Comparison of ENCODE assay signal across 21 cellular contexts in the genomic region with DNA sequence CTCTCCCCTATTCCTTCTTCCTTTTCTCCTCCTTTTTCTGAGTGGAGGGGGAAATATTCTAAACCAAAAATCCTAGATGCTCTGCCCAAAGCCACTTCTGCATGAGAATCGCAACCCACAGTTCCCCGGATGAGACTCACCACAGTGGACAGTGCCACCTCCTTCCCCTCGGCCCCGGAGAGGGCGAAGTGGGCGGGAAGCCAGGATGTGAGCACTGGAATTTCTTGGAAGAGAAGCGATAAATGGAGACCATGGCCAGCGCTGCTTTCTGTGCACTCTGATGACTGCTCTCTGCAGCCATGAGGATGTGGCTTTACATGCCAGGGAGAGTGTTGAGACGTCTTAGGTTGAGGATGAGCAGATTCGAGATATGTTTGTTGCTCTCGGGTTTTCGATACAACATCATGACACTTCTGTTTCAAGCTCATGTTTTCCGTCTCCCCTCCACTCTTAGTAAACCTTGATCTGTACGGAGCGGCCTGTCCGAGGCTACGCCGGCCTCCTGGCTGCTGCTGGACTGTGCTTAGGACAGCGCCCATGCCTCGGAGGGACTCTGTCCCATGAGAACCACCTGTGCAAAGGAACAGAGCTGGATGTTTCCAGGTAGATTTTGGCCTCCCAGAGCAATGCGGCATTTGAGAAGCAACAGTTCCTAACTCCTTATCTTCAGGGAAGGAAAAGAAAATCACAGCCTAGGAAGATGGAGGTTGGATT.
DNase-seq lines count a peak whose midpoint lies in the region; ATAC-seq, FAIRE-seq and TF ChIP-seq lines count a peak whose summit lies in the region.
"Had no signal": no experiment of that assay in that cellular context is flagged by ENCODE, and none has a peak within 500 bp of the region (broad histone marks: within the 10 kb centered on the region; RNA-seq: fewer than 3 reads in every experiment).

No MANE protein-coding gene starts in this region.

- 83% methylated on average over 21 of the region's 21 CpGs; no CpG with 5 or more reads in 1 of the 2 experiments for WGBS in H1 (ENCODE audit: extremely low coverage in 1 of 2, insufficient coverage in 1 of 2, insufficient read length in 1 of 2, insufficient replicate concordance in 2 of 2, low coverage in 1 of 2, low lambda C conversion rate in 2 of 2, missing lambda C conversion rate in 1 of 2), 2 experiments
- no CpG with 5 or more reads among the region's 21 CpGs for whole genome bisulfite sequencing in neuronal stem cell (ENCODE audit: extremely low coverage in 2 of 2, insufficient read length in 2 of 2, insufficient replicate concordance in 1 of 2), 2 donors

- CTCF ChIA-PET in H1 (lab: Charles Lee; ENCODE audit: partially characterized antibody): no interaction called here

- no peak for TF ChIP-seq RAD21 in H1 (IDR thresholded peaks at IDR 0.05 in 1 of 2, conservative IDR thresholded peaks at IDR 0.05 in 1 of 2; ENCODE audit: low read depth in 2 of 2, low read length in 2 of 2)

- H2AK5ac ChIP-seq in H1 (ENCODE audit: low read depth, low read length) (peak overlapping the region; percentile 48; the same call in 1 of the 2 replicates), neuronal stem cell (ENCODE audit: low read depth, low read length) (no peak overlapping the region)

- H3K23ac ChIP-seq in H1 (ENCODE audit: insufficient read length) (no peak overlapping the region), neuronal stem cell (ENCODE audit: low read depth, low read length, poor library complexity) (no peak overlapping the region)

- H3K4ac ChIP-seq in H1 (replicated peaks; ENCODE audit: insufficient read length, low read depth, low read length) (no peak overlapping the region), neuronal stem cell (ENCODE audit: low read length) (no peak overlapping the region)

- H4K8ac ChIP-seq in H1 (ENCODE audit: extremely low read depth, insufficient read depth, low read length): no peak overlapping the region
- H4K8ac ChIP-seq in neuronal stem cell (ENCODE audit: low read depth, low read length): no peak overlapping the region

- H3K79me1 ChIP-seq in H1 (ENCODE audit: low read depth, low read length): no peaks in the 10 kb centered on the region
- H3K79me1 ChIP-seq in neuronal stem cell (ENCODE audit: low read depth, low read length): peaks cover 2% of the 10 kb centered on the region

- H3K27me3 ChIP-seq in right atrium auricular region (no peaks in the 10 kb centered on the region), H1 (replicated peaks in 1 of 4; ENCODE audit: control insufficient read depth in 3 of 4, extremely low read depth in 1 of 4, insufficient read depth in 3 of 4, low read length in 3 of 4) (no peaks in the 10 kb centered on the region), neuronal stem cell (ENCODE audit: control insufficient read depth in 3 of 3, insufficient read depth in 3 of 3, low read depth in 1 of 3, low read length in 3 of 3) (no peaks in the 10 kb centered on the region)

- H3K14ac ChIP-seq in H1 (ENCODE audit: insufficient read length) (no peak overlapping the region), neuronal stem cell (ENCODE audit: low read length) (no peak overlapping the region)

- H3K9me3 Mint-ChIP-seq in osteocyte (ENCODE audit: unreplicated experiment): no peaks in the 10 kb centered on the region
- H3K9me3 Mint-ChIP-seq: IgD-negative memory B cell had no signal

- POLR2A ChIA-PET in H1 (lab: Charles Lee; ENCODE audit: partially characterized antibody): no interaction called here

- no peak overlapping the region for H3K27ac ChIP-seq in right atrium auricular region
- H3K27ac ChIP-seq in H1 (ENCODE audit: low read depth, low read length): no peak overlapping the region
- no peak overlapping the region for H3K27ac ChIP-seq in neuronal stem cell (replicated peaks; ENCODE audit: low read length)
- H3K27ac ChIP-seq: HL-60 had no signal

- no peaks in the 10 kb centered on the region for H3K36me3 Mint-ChIP-seq in osteocyte (ENCODE audit: unreplicated experiment)
- H3K36me3 Mint-ChIP-seq: IgD-negative memory B cell had no signal

- H3K4me3 ChIP-seq in right atrium auricular region: no peak overlapping the region
- H3K4me3 ChIP-seq in H1 (ENCODE audit: extremely low read depth in 1 of 4, insufficient read depth in 2 of 4, low read depth in 3 of 4, low read length in 4 of 4): no peak overlapping the region
- no peak overlapping the region for H3K4me3 ChIP-seq in neuronal stem cell (ENCODE audit: low read length in 2 of 2)

- H3K36me3 ChIP-seq in right atrium auricular region: no peaks in the 10 kb centered on the region
- H3K36me3 ChIP-seq in H1 (ENCODE audit: control insufficient read depth in 2 of 4, insufficient read depth in 4 of 4, low read length in 3 of 4): no peaks in the 10 kb centered on the region
- H3K36me3 ChIP-seq in neuronal stem cell (replicated peaks in 1 of 2; ENCODE audit: control insufficient read depth in 2 of 2, insufficient read depth in 2 of 2, low read length in 2 of 2): no peaks in the 10 kb centered on the region

- H3K4me2 ChIP-seq in H1 (ENCODE audit: insufficient read depth in 1 of 2, low read depth in 2 of 2, low read length in 2 of 2) (no peak overlapping the region), neuronal stem cell (ENCODE audit: insufficient read depth, low read length, poor library complexity, severe bottlenecking) (no peak overlapping the region)

- H3K27me3 Mint-ChIP-seq in osteocyte (ENCODE audit: unreplicated experiment): no peaks in the 10 kb centered on the region
- H3K27me3 Mint-ChIP-seq: B cell, IgD-negative memory B cell had no signal

- no peak overlapping the region for H2AFZ ChIP-seq in H1 (ENCODE audit: low read length)
- H2AFZ ChIP-seq in neuronal stem cell (ENCODE audit: low read length): no peak overlapping the region

- ATAC-seq in left ventricle myocardium superior (no peak), GM19467 (IDR thresholded peaks at IDR 0.05; ENCODE audit: unreplicated experiment) (no peak)

- H3K27ac Mint-ChIP-seq in osteocyte (ENCODE audit: unreplicated experiment): no peak overlapping the region
- H3K27ac Mint-ChIP-seq: B cell, IgD-negative memory B cell had no signal

- H4K5ac ChIP-seq in H1 (ENCODE audit: insufficient read length, low read depth, low read length): no peak overlapping the region

- H3K18ac ChIP-seq in H1 (ENCODE audit: extremely low read depth, low read length) (no peak overlapping the region; the same call in 1 of the 2 replicates), neuronal stem cell (ENCODE audit: low read length) (no peak overlapping the region)

- H3K4me1 Mint-ChIP-seq in osteocyte (ENCODE audit: unreplicated experiment): no peaks in the 10 kb centered on the region
- H3K4me1 Mint-ChIP-seq: B cell, IgD-negative memory B cell had no signal

- TF ChIP-seq EP300 in H1 (IDR thresholded peaks at IDR 0.05; ENCODE audit: borderline replicate concordance in 1 of 2, low read depth in 2 of 2, low read length in 2 of 2): no peak

- no peaks in the 10 kb centered on the region for H4K20me1 ChIP-seq in H1 (replicated peaks in 1 of 2; ENCODE audit: control insufficient read depth in 1 of 2, insufficient read depth in 2 of 2, low read length in 2 of 2)

- H2BK15ac ChIP-seq in H1 (ENCODE audit: low read length) (no peak overlapping the region), neuronal stem cell (ENCODE audit: low read length) (no peak overlapping the region)

- DNase-seq in right atrium auricular region (ENCODE audit: low spot score): peak; percentile 30
- no peak for DNase-seq in left ventricle myocardium superior
- DNase-seq in H1 (ENCODE audit: low read depth in 1 of 2, low spot score in 2 of 2): peak in 1 of 2 experiments; percentile 39
- DNase-seq in osteocyte (ENCODE audit: extremely low spot score, unreplicated experiment): peak; percentile 77
- no peak for DNase-seq in COR-L47 (lab: John Stamatoyannopoulos, UW)
- no peak for DNase-seq in MV-4-11 (lab: John Stamatoyannopoulos, UW)
- no peak for DNase-seq in neuronal stem cell (ENCODE audit: low spot score)
- DNase-seq: GDM1; HCEC 1CT; Karpas-422; NCI-H1105 treated with DMSO at 0.1 percent for 48 hours; NCI-H1694 treated with DMSO at 0.1 percent for 48 hours; NCI-H510A; NCI-H748 treated with DMSO at 0.1 percent for 48 hours; NK-92 treated with Interleukin-12 subunit alpha and Interleukin-12 subunit beta, amount 100 ng/mL, for 24 hours; SHP77 had no signal

- intact Hi-C loops in left ventricle myocardium superior (cut with micrococcal nuclease): no loop called here

- H4K91ac ChIP-seq in H1 (replicated peaks; ENCODE audit: insufficient read length, low read length): no peak overlapping the region
- H4K91ac ChIP-seq in neuronal stem cell (ENCODE audit: low read depth, low read length, poor library complexity): no peak overlapping the region

- no peak overlapping the region for H2BK20ac ChIP-seq in H1 (ENCODE audit: low read length)

- no peak overlapping the region for H2BK5ac ChIP-seq in H1 (ENCODE audit: low read depth, low read length)
- H2BK5ac ChIP-seq in neuronal stem cell (ENCODE audit: low read length): no peak overlapping the region

- no peak overlapping the region for H3K4me3 Mint-ChIP-seq in osteocyte (ENCODE audit: unreplicated experiment)
- H3K4me3 Mint-ChIP-seq: B cell, IgD-negative memory B cell had no signal

- no peaks in the 10 kb centered on the region for H3K23me2 ChIP-seq in H1 (ENCODE audit: low read depth, low read length)

- H3K9me3 ChIP-seq in right atrium auricular region (no peaks in the 10 kb centered on the region), H1 (ENCODE audit: insufficient read depth in 2 of 2, low read depth in 1 of 2, low read length in 1 of 2) (peaks cover 0 to 2% of the 10 kb centered on the region in 2 experiments; a peak in 1 of 4 replicates), neuronal stem cell (replicated peaks in 1 of 2; ENCODE audit: control insufficient read depth in 2 of 2, insufficient read depth in 1 of 2, low read depth in 1 of 2, low read length in 2 of 2) (no peaks in the 10 kb centered on the region)

- no peak overlapping the region for H3K56ac ChIP-seq in H1 (replicated peaks; ENCODE audit: insufficient read length, low read depth, low read length)

- TF ChIP-seq POLR2A in H1 (IDR thresholded peaks at IDR 0.05; ENCODE audit: control extremely low read depth in 1 of 2, low read depth in 2 of 2, low read length in 2 of 2): no peak

- H3K79me2 ChIP-seq in H1 (ENCODE audit: control insufficient read depth in 1 of 2, insufficient read depth in 2 of 2, low read length in 2 of 2): no peaks in the 10 kb centered on the region

- H3K9ac ChIP-seq in H1 (replicated peaks in 1 of 4; ENCODE audit: extremely low read depth in 1 of 4, low read depth in 3 of 4, low read length in 3 of 4) (no peak overlapping the region), neuronal stem cell (ENCODE audit: low read depth, low read length, poor library complexity) (no peak overlapping the region)

- no peak overlapping the region for H2BK120ac ChIP-seq in H1 (replicated peaks; ENCODE audit: low read depth, low read length)
- no peak overlapping the region for H2BK120ac ChIP-seq in neuronal stem cell (ENCODE audit: low read depth, low read length)

- H2BK12ac ChIP-seq in H1 (ENCODE audit: low read depth, low read length): no peak overlapping the region
- no peak overlapping the region for H2BK12ac ChIP-seq in neuronal stem cell (ENCODE audit: low read length)

- no peak for TF ChIP-seq CTCF in right atrium auricular region (IDR thresholded peaks at IDR 0.05)
- no peak for TF ChIP-seq CTCF in H1 (IDR thresholded peaks at IDR 0.05; ENCODE audit: control extremely low read depth in 1 of 3, insufficient read depth in 1 of 3, low read depth in 1 of 3, low read length in 3 of 3)
- TF ChIP-seq CTCF in osteocyte (IDR thresholded peaks at IDR 0.05): no peak

- H3K4me1 ChIP-seq in right atrium auricular region: no peaks in the 10 kb centered on the region
- H3K4me1 ChIP-seq in H1 (replicated peaks in 1 of 4; ENCODE audit: control insufficient read depth in 3 of 4, insufficient read depth in 4 of 4, low read length in 3 of 4): no peaks in the 10 kb centered on the region; a peak in 5 of 7 replicates
- H3K4me1 ChIP-seq in neuronal stem cell (ENCODE audit: control insufficient read depth in 2 of 2, insufficient read depth in 1 of 2, low read depth in 1 of 2, low read length in 2 of 2): peaks cover 0 to 3% of the 10 kb centered on the region in 2 donors

- no peak for FAIRE-seq in H1 (lab: Jason Lieb, UNC)
- FAIRE-seq: RCC 7860 had no signal

Comparison
In these comparisons a context has a peak if more than half of its experiments do, and no peak if none do; other contexts are left out.
1. DNase-seq: peak in right atrium auricular region (single experiment) and osteocyte (single experiment); none in left ventricle myocardium superior (single experiment), COR-L47 (single experiment), MV-4-11 (single experiment) and neuronal stem cell (single experiment).